ENCODE assay signal across 12 cellular contexts in the genomic region with DNA sequence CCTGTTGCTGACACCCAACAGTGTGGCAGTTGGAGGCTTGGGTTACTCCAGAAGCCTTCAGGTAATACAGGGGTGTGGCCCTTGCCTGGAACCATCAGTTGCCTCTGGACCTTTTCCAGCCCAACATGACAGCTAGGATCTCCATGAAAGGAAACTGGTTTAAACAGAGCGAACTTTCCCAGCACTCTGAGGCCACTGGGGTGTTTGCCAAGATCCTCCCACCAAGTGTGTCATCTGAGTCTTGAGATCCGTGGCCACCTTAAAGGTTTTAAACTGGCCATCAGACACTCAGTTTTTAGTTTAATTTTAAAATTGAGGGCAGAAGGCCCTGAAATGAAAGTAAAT.
DNase-seq lines count a peak whose midpoint lies in the region; FAIRE-seq and TF ChIP-seq lines count a peak whose summit lies in the region.
"Had no signal": no experiment of that assay in that cellular context is flagged by ENCODE, and none has a peak within 500 bp of the region (broad histone marks: within the 10 kb centered on the region; RNA-seq: fewer than 3 reads in every experiment).

No MANE protein-coding gene starts in this region.

- FAIRE-seq in urothelium cell line (lab: Jason Lieb, UNC): no peak
- FAIRE-seq: HTR-8/SVneo had no signal

- TF ChIP-seq CTCF in GM20000 (IDR thresholded peaks at IDR 0.05; ENCODE audit: extremely low read depth, missing control alignments): no peak

- H3K27ac ChIP-seq in epithelial cell of prostate: no peak overlapping the region
- H3K27ac ChIP-seq: suprapubic skin had no signal

- DNase-seq in COLO829 (ENCODE audit: low spot score) (peak; percentile 86), OCI-M1 (lab: John Stamatoyannopoulos, UW) (peak; percentile 70), epithelial cell of prostate (ENCODE audit: low read depth, low spot score) (peak; percentile 50), non-pigmented ciliary epithelial cell (ENCODE audit: low read depth) (peak; percentile 23), MV-4-11 (lab: John Stamatoyannopoulos, UW) (no peak), GM20000 (ENCODE audit: low spot score) (no peak), ecto neural progenitor cell (ENCODE audit: low spot score) (no peak), urothelium cell line (ENCODE audit: low spot score) (no peak)
- DNase-seq: H9; stimulated activated CD4-positive, alpha-beta T cell treated with anti-CD3 and anti-CD28 coated beads, Interleukin-4, amount 100 ng/mL, for 1 hour had no signal

Comparison
In these comparisons a context has a peak if more than half of its experiments do, and no peak if none do; other contexts are left out.
1. DNase-seq: peak in COLO829 (single experiment), OCI-M1 (single experiment), epithelial cell of prostate (single experiment) and non-pigmented ciliary epithelial cell (single experiment); none in MV-4-11 (single experiment), GM20000 (single experiment), ecto neural progenitor cell (single experiment) and urothelium cell line (single experiment).